10 cellular contexts compared by ENCODE assay signal in genomic region chr9:105065119-105066088, GRCh38.
DNase-seq lines count a peak whose midpoint lies in the region; FAIRE-seq and TF ChIP-seq lines count a peak whose summit lies in the region.
"Had no signal": no experiment of that assay in that cellular context is flagged by ENCODE, and none has a peak within 500 bp of the region (broad histone marks: within the 10 kb centered on the region; RNA-seq: fewer than 3 reads in every experiment).

No MANE protein-coding gene starts in this region.

- H3K27me3 ChIP-seq in HL-60 (ENCODE audit: insufficient read depth, poor library complexity, severe bottlenecking) (no peaks in the 10 kb centered on the region), PC-9 (ENCODE audit: insufficient read depth, low read depth) (no peaks in the 10 kb centered on the region), hepatocyte (no peaks in the 10 kb centered on the region), small intestine (ENCODE audit: control insufficient read depth in 2 of 2, insufficient read depth in 2 of 2, low read length in 2 of 2) (no peaks in the 10 kb centered on the region), neural progenitor cell (no peaks in the 10 kb centered on the region)

- H3K4me3 ChIP-seq in HL-60 (replicated peaks; ENCODE audit: insufficient read depth, low read length): no peak overlapping the region
- peak overlapping the region; percentile 36; the same call in 1 of the 2 replicates for H3K4me3 ChIP-seq in PC-9
- H3K4me3 ChIP-seq in hepatocyte: no peak overlapping the region
- H3K4me3 ChIP-seq in small intestine (ENCODE audit: low read depth in 1 of 2, low read length in 2 of 2): no peak overlapping the region
- no peak overlapping the region for H3K4me3 ChIP-seq in neural progenitor cell
- H3K4me3 ChIP-seq: SK-N-MC had no signal

- TF ChIP-seq CTCF in HL-60 (IDR thresholded peaks at IDR 0.05; ENCODE audit: insufficient read depth, low read length): no peak
- TF ChIP-seq CTCF in PC-9 (conservative IDR thresholded peaks at IDR 0.05): no peak
- no peak for TF ChIP-seq CTCF in hepatocyte (IDR thresholded peaks at IDR 0.05; ENCODE audit: poor library complexity)
- TF ChIP-seq CTCF in neural progenitor cell (IDR thresholded peaks at IDR 0.05): no peak

- peaks cover 28% of the 10 kb centered on the region for H3K4me1 Mint-ChIP-seq in neural progenitor cell

- POLR2A ChIA-PET in PC-9 (lab: Charles Lee; ENCODE audit: unreplicated experiment): no interaction called here

- no TSS peak for BruUV-seq in PC-9 (replicated peaks; lab: Mats Ljungman, UMichigan)

- H3K9me2 ChIP-seq in PC-9 (ENCODE audit: insufficient read depth) (no peaks in the 10 kb centered on the region), hepatocyte (replicated peaks; ENCODE audit: insufficient read depth) (no peaks in the 10 kb centered on the region)

- no peak overlapping the region for H3K27ac Mint-ChIP-seq in neural progenitor cell

- H3K4me1 ChIP-seq in PC-9 (replicated peaks; ENCODE audit: insufficient read depth) (peaks cover 47% of the 10 kb centered on the region), hepatocyte (ENCODE audit: insufficient read depth) (peaks cover 23% of the 10 kb centered on the region), small intestine (ENCODE audit: control insufficient read depth in 2 of 2, insufficient read depth in 1 of 2, low read depth in 1 of 2, low read length in 1 of 2) (peaks cover 5 to 7% of the 10 kb centered on the region in 2 donors), neural progenitor cell (no peaks in the 10 kb centered on the region)

- H3K27me3 Mint-ChIP-seq in neural progenitor cell (ENCODE audit: insufficient read depth, low read depth): peaks cover 11% of the 10 kb centered on the region

- H3K27ac ChIP-seq in HL-60 (replicated peaks): peak overlapping the region; percentile 69
- peak overlapping the region; percentile 97 for H3K27ac ChIP-seq in PC-9
- peak overlapping the region; percentile 97 for H3K27ac ChIP-seq in hepatocyte
- H3K27ac ChIP-seq in small intestine (ENCODE audit: low read depth in 1 of 2, low read length in 1 of 2): peak overlapping the region; percentile 64 to 85
- no peak overlapping the region for H3K27ac ChIP-seq in neural progenitor cell
- H3K27ac ChIP-seq: SK-N-MC had no signal

- CTCF ChIA-PET in PC-9 (lab: Charles Lee): interaction anchor here (0.6 kb wide), 1 partner anchor 72 kb away, joined by 3 read pairs; no protein-coding TSS in a partner anchor

- H3K9me3 ChIP-seq in PC-9 (ENCODE audit: insufficient read depth, low read depth): peaks cover 5% of the 10 kb centered on the region
- no peaks in the 10 kb centered on the region for H3K9me3 ChIP-seq in hepatocyte (ENCODE audit: low read depth)
- H3K9me3 ChIP-seq in small intestine (ENCODE audit: control insufficient read depth, low read depth): no peaks in the 10 kb centered on the region
- H3K9me3 ChIP-seq in neural progenitor cell (ENCODE audit: low read depth): no peaks in the 10 kb centered on the region

- no peak overlapping the region for H3K4me3 Mint-ChIP-seq in neural progenitor cell

- H3K36me3 Mint-ChIP-seq in neural progenitor cell: no peaks in the 10 kb centered on the region

- intact Hi-C loops in PC-9 (cut with micrococcal nuclease; ENCODE audit: unreplicated experiment): loop anchor here (2.0 to 10.0 kb wide), 3 partner anchors 91 to 1359 kb away; no protein-coding TSS in a partner anchor

- WGBS in hepatocyte (ENCODE audit: low lambda C conversion rate, missing lambda C conversion rate): 85% methylated on average over 17 of the region's 17 CpGs
- WGBS in small intestine, 3 donors: 69 to 84% (median 74%) methylated on average over 16 to 17 of the region's 17 CpGs

- H3F3A ChIP-seq in PC-9 (ENCODE audit: insufficient read depth, low read depth): peaks cover 36% of the 10 kb centered on the region
- H3F3A ChIP-seq in neural progenitor cell (ENCODE audit: low read depth): no peaks in the 10 kb centered on the region

- H3K9ac ChIP-seq in neural progenitor cell: no peak overlapping the region

- peaks cover 12% of the 10 kb centered on the region for H3K9me3 Mint-ChIP-seq in neural progenitor cell

- no peaks in the 10 kb centered on the region for H3K79me2 ChIP-seq in PC-9 (ENCODE audit: low read depth)
- H3K79me2 ChIP-seq in hepatocyte: no peaks in the 10 kb centered on the region
- H3K79me2 ChIP-seq in neural progenitor cell (ENCODE audit: low read depth): no peaks in the 10 kb centered on the region

- DNase-seq in HL-60 (ENCODE audit: low read depth in 1 of 2, low spot score in 1 of 2): no peak
- no peak for DNase-seq in PC-9
- DNase-seq in hepatocyte (ENCODE audit: low spot score): peak; percentile 60
- peak; percentile 90 for DNase-seq in small intestine
- DNase-seq in stimulated activated CD4-positive, alpha-beta T cell treated with anti-CD3 and anti-CD28 coated beads, Interleukin-4, amount 100 ng/mL, for 1 hour: no peak
- DNase-seq in NCI-H2227 treated with DMSO at 0.1 percent for 48 hours (lab: John Stamatoyannopoulos, UW): no peak
- DNase-seq in activated gamma-delta T cell (lab: John Stamatoyannopoulos, UW): no peak
- no peak for DNase-seq in neural progenitor cell (ENCODE audit: low spot score)
- DNase-seq: stimulated activated CD4-positive, alpha-beta T cell treated with anti-CD3 and anti-CD28 coated beads, Interleukin-2, amount 100 ng/mL, for 24 hours had no signal

- no peaks in the 10 kb centered on the region for H4K20me1 ChIP-seq in PC-9 (ENCODE audit: insufficient read depth)
- H4K20me1 ChIP-seq in hepatocyte (ENCODE audit: insufficient read depth, poor library complexity, severe bottlenecking): no peaks in the 10 kb centered on the region
- H4K20me1 ChIP-seq in neural progenitor cell (ENCODE audit: low read depth): no peaks in the 10 kb centered on the region

- FAIRE-seq in small intestine (lab: Jason Lieb, UNC): no peak

- no peak overlapping the region for H2AFZ ChIP-seq in PC-9
- no peak overlapping the region for H2AFZ ChIP-seq in hepatocyte
- no peak overlapping the region for H2AFZ ChIP-seq in neural progenitor cell (replicated peaks)

- peak overlapping the region; percentile 74 for H3K4me2 ChIP-seq in PC-9
- peak overlapping the region; percentile 61 for H3K4me2 ChIP-seq in hepatocyte
- H3K4me2 ChIP-seq in neural progenitor cell: no peak overlapping the region

- H3K36me3 ChIP-seq in PC-9 (ENCODE audit: low read depth): no peaks in the 10 kb centered on the region
- H3K36me3 ChIP-seq in hepatocyte (replicated peaks; ENCODE audit: insufficient read depth, low read depth): no peaks in the 10 kb centered on the region
- no peaks in the 10 kb centered on the region for H3K36me3 ChIP-seq in small intestine (ENCODE audit: control insufficient read depth in 2 of 2, insufficient read depth in 2 of 2, low read length in 2 of 2)
- no peaks in the 10 kb centered on the region for H3K36me3 ChIP-seq in neural progenitor cell

Comparison
In these comparisons a context has a peak if more than half of its experiments do, and no peak if none do; other contexts are left out.
1. DNase-seq: peak in hepatocyte (single experiment) and small intestine (single experiment); none in HL-60 (0 of 2), PC-9 (0 of 2), stimulated activated CD4-positive, alpha-beta T cell treated with anti-CD3 and anti-CD28 coated beads, Interleukin-4, amount 100 ng/mL, for 1 hour (single experiment), NCI-H2227 treated with DMSO at 0.1 percent for 48 hours (single experiment), activated gamma-delta T cell (single experiment) and neural progenitor cell (single experiment).